ENCODE assay signal across 8 cellular contexts in the genomic region with DNA sequence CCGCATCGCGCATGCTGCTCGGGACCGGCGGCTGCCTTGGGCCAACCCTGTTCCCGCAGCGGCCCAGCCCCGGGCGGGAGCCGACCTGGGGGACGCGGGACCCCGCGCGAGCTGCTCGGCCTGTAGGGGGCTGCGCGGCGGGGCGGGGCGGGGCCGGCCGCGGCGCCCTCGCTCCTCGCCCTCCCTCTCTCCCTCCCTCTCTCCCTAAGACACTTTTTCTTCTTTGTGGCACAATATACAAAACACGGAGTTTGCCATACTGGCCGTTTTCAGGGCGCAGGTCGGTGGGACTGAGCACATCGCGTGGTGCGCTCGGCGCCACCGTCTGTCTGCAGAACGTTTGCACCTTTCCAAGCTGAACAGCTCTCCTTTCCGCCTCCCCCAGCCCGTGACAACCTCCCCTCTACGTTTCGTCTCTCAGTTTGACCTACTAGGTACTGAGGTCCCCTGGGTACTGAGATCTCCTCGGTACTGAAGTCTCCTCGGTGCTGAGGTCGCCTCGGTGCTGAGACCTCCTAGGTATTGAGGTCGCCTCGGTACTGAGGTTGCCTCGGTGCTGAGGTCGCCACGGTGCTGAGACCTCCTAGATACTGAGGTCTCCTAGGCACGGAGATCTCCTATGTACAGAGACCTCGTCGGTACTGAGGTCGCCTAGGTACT.
DNase-seq lines count a peak whose midpoint lies in the region; TF ChIP-seq lines count a peak whose summit lies in the region.

No MANE protein-coding gene starts in this region.

- H4K20me1 ChIP-seq in mammary epithelial cell (ENCODE audit: insufficient read depth, low read length): no peaks in the 10 kb centered on the region

- no CpG with 5 or more reads among the region's 56 CpGs for WGBS in mammary epithelial cell (ENCODE audit: low coverage, missing lambda C conversion rate)

- H3K4me1 Mint-ChIP-seq in MCF 10A (ENCODE audit: insufficient read depth, unreplicated experiment) (no peaks in the 10 kb centered on the region), type B pancreatic cell (ENCODE audit: unreplicated experiment) (no peaks in the 10 kb centered on the region)
- H3K4me1 Mint-ChIP-seq in T-helper 1 cell treated with Interleukin-12 subunit alpha and Interleukin-12 subunit beta and Interleukin-4 antibody, amounts not matched to agents 30 μg/mL and 1 μg/mL, for 36 hours (ENCODE audit: low read depth): peaks cover 5% of the 10 kb centered on the region

- no peak overlapping the region for H3K9ac ChIP-seq in mammary epithelial cell (ENCODE audit: insufficient read depth, low read length)

- no peak overlapping the region for H3K27ac ChIP-seq in mammary epithelial cell (ENCODE audit: insufficient read depth, low read depth, low read length)

- no peak for TF ChIP-seq CTCF in MCF 10A (IDR thresholded peaks at IDR 0.05; ENCODE audit: unreplicated experiment)
- no peak for TF ChIP-seq CTCF in mammary epithelial cell (conservative IDR thresholded peaks at IDR 0.05 in 1 of 2, IDR thresholded peaks at IDR 0.05 in 1 of 2; ENCODE audit: extremely low read depth in 1 of 2, insufficient read depth in 1 of 2, low read depth in 1 of 2, low read length in 2 of 2)
- TF ChIP-seq CTCF in type B pancreatic cell (conservative IDR thresholded peaks at IDR 0.05): peak; percentile 46

- DNase-seq in MCF 10A (ENCODE audit: unreplicated experiment): no peak
- no peak for DNase-seq in mammary epithelial cell
- DNase-seq in glomerular visceral epithelial cell (ENCODE audit: extremely low spot score): peak; percentile 16
- DNase-seq in type B pancreatic cell (ENCODE audit: extremely low spot score, unreplicated experiment): no peak
- DNase-seq in effector CD8-positive, alpha-beta T cell (lab: John Stamatoyannopoulos, UW): no peak
- no peak for DNase-seq in nucleus accumbens (lab: John Stamatoyannopoulos, UW)
- DNase-seq in OCI-M1 (lab: John Stamatoyannopoulos, UW): no peak

- CTCF ChIA-PET in MCF 10A (lab: Yijun Ruan, JAX) (no interaction called here), mammary epithelial cell (lab: Charles Lee; ENCODE audit: low non-redundant PET) (no interaction called here)

- H3K27me3 Mint-ChIP-seq in MCF 10A (ENCODE audit: insufficient read depth, unreplicated experiment) (no peaks in the 10 kb centered on the region), type B pancreatic cell (no peaks in the 10 kb centered on the region)
- peaks cover 7% of the 10 kb centered on the region for H3K27me3 Mint-ChIP-seq in T-helper 1 cell treated with Interleukin-12 subunit alpha and Interleukin-12 subunit beta and Interleukin-4 antibody, amounts not matched to agents 30 μg/mL and 1 μg/mL, for 36 hours (ENCODE audit: low read depth)

- H2AFZ ChIP-seq in mammary epithelial cell (ENCODE audit: low read depth, low read length): no peak overlapping the region

- no peaks in the 10 kb centered on the region for H3K27me3 ChIP-seq in mammary epithelial cell (ENCODE audit: insufficient read depth, low read length)

- H3K27ac Mint-ChIP-seq in MCF 10A (ENCODE audit: low read depth, unreplicated experiment) (no peak overlapping the region), type B pancreatic cell (peak overlapping the region; percentile 82)
- H3K27ac Mint-ChIP-seq in T-helper 1 cell treated with Interleukin-12 subunit alpha and Interleukin-12 subunit beta and Interleukin-4 antibody, amounts not matched to agents 30 μg/mL and 1 μg/mL, for 36 hours: peak overlapping the region; percentile 86

- BruUV-seq in MCF 10A (replicated peaks; lab: Mats Ljungman, UMichigan) (no TSS peak), mammary epithelial cell (replicated peaks; lab: Mats Ljungman, UMichigan) (no TSS peak)

- no peak overlapping the region for H3K4me3 ChIP-seq in mammary epithelial cell (replicated peaks in 1 of 3; ENCODE audit: insufficient read depth in 1 of 3, low read depth in 2 of 3, low read length in 3 of 3)

- H3K36me3 Mint-ChIP-seq in MCF 10A (ENCODE audit: insufficient read depth, unreplicated experiment): no peaks in the 10 kb centered on the region
- no peaks in the 10 kb centered on the region for H3K36me3 Mint-ChIP-seq in T-helper 1 cell treated with Interleukin-12 subunit alpha and Interleukin-12 subunit beta and Interleukin-4 antibody, amounts not matched to agents 30 μg/mL and 1 μg/mL, for 36 hours (ENCODE audit: low read depth)
- H3K36me3 Mint-ChIP-seq in type B pancreatic cell: no peaks in the 10 kb centered on the region

- in situ Hi-C loops in mammary epithelial cell (cut with MboI; ENCODE audit: low sequenced_read_pairs in 2 of 2): no loop called here

- H3K4me3 Mint-ChIP-seq in MCF 10A (ENCODE audit: unreplicated experiment) (peak overlapping the region; percentile 66), type B pancreatic cell (peak overlapping the region; percentile 90)
- H3K4me3 Mint-ChIP-seq in T-helper 1 cell treated with Interleukin-12 subunit alpha and Interleukin-12 subunit beta and Interleukin-4 antibody, amounts not matched to agents 30 μg/mL and 1 μg/mL, for 36 hours: peak overlapping the region; percentile 93

- intact Hi-C loops in MCF 10A (cut with micrococcal nuclease): no loop called here
- intact Hi-C loops in mammary epithelial cell (cut with micrococcal nuclease): no loop called here

- POLR2A ChIA-PET in MCF 10A (lab: Yijun Ruan, JAX): no interaction called here

- dilution Hi-C loops in mammary epithelial cell (cut with HindIII; ENCODE audit: low sequenced_read_pairs): no loop called here

- no peaks in the 10 kb centered on the region for H3K9me3 Mint-ChIP-seq in MCF 10A (ENCODE audit: unreplicated experiment)
- H3K9me3 Mint-ChIP-seq in T-helper 1 cell treated with Interleukin-12 subunit alpha and Interleukin-12 subunit beta and Interleukin-4 antibody, amounts not matched to agents 30 μg/mL and 1 μg/mL, for 36 hours: no peaks in the 10 kb centered on the region
- no peaks in the 10 kb centered on the region for H3K9me3 Mint-ChIP-seq in type B pancreatic cell

- H3K36me3 ChIP-seq in mammary epithelial cell (ENCODE audit: insufficient read depth, low read length): no peaks in the 10 kb centered on the region

- H3K4me1 ChIP-seq in mammary epithelial cell (ENCODE audit: insufficient read depth, low read length): no peaks in the 10 kb centered on the region

- no peak overlapping the region for H3K4me2 ChIP-seq in mammary epithelial cell (ENCODE audit: insufficient read depth, low read depth, low read length)

- no peaks in the 10 kb centered on the region for H3K79me2 ChIP-seq in mammary epithelial cell (ENCODE audit: insufficient read depth, low read length)

- no peaks in the 10 kb centered on the region for H3K9me3 ChIP-seq in mammary epithelial cell (replicated peaks; ENCODE audit: insufficient read depth, low read length)
